ENCODE assay signal across 9 cellular contexts in the genomic region with DNA sequence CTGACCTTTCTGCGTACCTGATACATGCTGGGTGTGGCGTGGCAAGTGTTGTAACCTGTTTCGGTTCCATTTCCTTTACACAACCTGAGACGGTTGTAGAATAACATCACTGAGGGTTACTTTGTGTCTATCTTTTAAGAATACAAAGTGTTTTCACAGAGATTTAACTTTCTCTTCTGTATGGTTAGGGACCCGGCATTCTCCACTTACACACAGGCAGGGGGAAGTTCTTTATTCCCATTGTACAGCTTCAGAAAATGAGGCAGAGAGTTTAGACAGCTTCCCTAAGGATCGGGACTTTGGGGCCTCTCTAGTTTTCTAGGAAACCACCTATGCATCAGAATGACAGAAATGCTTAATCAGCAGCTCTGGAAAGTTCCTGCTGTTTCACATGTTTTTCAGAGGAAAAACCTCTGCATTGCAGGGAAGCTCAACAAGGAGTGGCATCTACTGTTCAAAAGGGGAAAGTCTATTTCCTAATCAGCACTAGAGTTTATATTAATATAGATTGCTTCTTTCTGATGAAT. TPM values are rescaled to one million over a fixed set of nuclear protein-coding genes. Genes with fewer than 3 reads are reported as not detected.
DNase-seq lines count a peak whose midpoint lies in the region; ATAC-seq and TF ChIP-seq lines count a peak whose summit lies in the region.
"Had no signal": no experiment of that assay in that cellular context is flagged by ENCODE, and none has a peak within 500 bp of the region (broad histone marks: within the 10 kb centered on the region; RNA-seq: fewer than 3 reads in every experiment).

No MANE protein-coding gene starts in this region.

- H3K36me3 ChIP-seq in iPS-15b (ENCODE audit: control insufficient read depth, insufficient read depth, low read length): peaks cover 2% of the 10 kb centered on the region

- H3K9me3 Mint-ChIP-seq in activated CD8-positive, alpha-beta T cell treated with anti-CD3 and anti-CD28 coated beads for 36 hours: no peaks in the 10 kb centered on the region

- peaks cover 7% of the 10 kb centered on the region for H3K4me1 ChIP-seq in iPS-15b (ENCODE audit: control insufficient read depth, insufficient read depth, low read length)

- CTCF ChIA-PET in activated CD8-positive, alpha-beta T cell treated with anti-CD3 and anti-CD28 coated beads for 36 hours (lab: Charles Lee): interaction anchor here (0.7 to 2.4 kb wide), 7 partner anchors 17 to 463 kb away, joined by 3 to 8 read pairs (median 3); no protein-coding TSS in a partner anchor
- CTCF ChIA-PET in HEK293T (lab: Yijun Ruan, JAX): interaction anchor here (0.7 to 1.0 kb wide), 2 partner anchors 38 to 49 kb away, joined by 4 read pairs; no protein-coding TSS in a partner anchor

- no peak for DNase-seq in AG10803 (ENCODE audit: low read depth)
- DNase-seq in activated CD8-positive, alpha-beta T cell treated with anti-CD3 and anti-CD28 coated beads for 36 hours: peak; percentile 89
- peak; percentile 69 for DNase-seq in stimulated activated CD4-positive, alpha-beta T cell treated with anti-CD3 and anti-CD28 coated beads, Interleukin-4, amount 100 ng/mL, for 24 hours
- DNase-seq in HEK293T (ENCODE audit: extremely low spot score): no peak
- DNase-seq in NCI-H128 (lab: John Stamatoyannopoulos, UW; ENCODE audit: unreplicated experiment): no peak

- intact Hi-C loops in activated CD8-positive, alpha-beta T cell treated with anti-CD3 and anti-CD28 coated beads for 36 hours (cut with micrococcal nuclease): loop anchor here (5.0 kb wide), 1 partner anchor 41 kb away; a partner anchor contains a TSS

- H3K4me1 Mint-ChIP-seq in activated CD8-positive, alpha-beta T cell treated with anti-CD3 and anti-CD28 coated beads for 36 hours (ENCODE audit: low read depth): peaks cover 54% of the 10 kb centered on the region

- H3K27ac Mint-ChIP-seq in activated CD8-positive, alpha-beta T cell treated with anti-CD3 and anti-CD28 coated beads for 36 hours: peak overlapping the region; percentile 96

- no peaks in the 10 kb centered on the region for H3K9me3 ChIP-seq in iPS-15b (ENCODE audit: control insufficient read depth, insufficient read depth, low read length)

- TF ChIP-seq CTCF in AG10803 (conservative IDR thresholded peaks at IDR 0.05; ENCODE audit: low read length): 0 out of 2 replicates have a peak, but pooled peaks have one; percentile 12
- no peak for TF ChIP-seq CTCF in activated CD8-positive, alpha-beta T cell treated with anti-CD3 and anti-CD28 coated beads for 36 hours (IDR thresholded peaks at IDR 0.05)

- no peaks in the 10 kb centered on the region for H3K36me3 Mint-ChIP-seq in activated CD8-positive, alpha-beta T cell treated with anti-CD3 and anti-CD28 coated beads for 36 hours (ENCODE audit: low read depth)

- ATAC-seq in GM18909 (IDR thresholded peaks at IDR 0.05; ENCODE audit: poor library complexity, unreplicated experiment): peak; percentile 87
- ATAC-seq in HG03103 (IDR thresholded peaks at IDR 0.05; ENCODE audit: low read depth, unreplicated experiment): peak; percentile 81
- no peak for ATAC-seq in activated CD8-positive, alpha-beta T cell treated with anti-CD3 and anti-CD28 coated beads for 36 hours

- no peaks in the 10 kb centered on the region for H3K27me3 Mint-ChIP-seq in activated CD8-positive, alpha-beta T cell treated with anti-CD3 and anti-CD28 coated beads for 36 hours

- H3K27me3 ChIP-seq in iPS-15b (ENCODE audit: control insufficient read depth, insufficient read depth, low read length): peaks cover 12% of the 10 kb centered on the region

- H3K4me3 Mint-ChIP-seq in activated CD8-positive, alpha-beta T cell treated with anti-CD3 and anti-CD28 coated beads for 36 hours: peak overlapping the region; percentile 92

- H3K4me3 ChIP-seq in AG10803 (ENCODE audit: low read length) (peak overlapping the region; percentile 72), iPS-15b (ENCODE audit: low read depth, low read length) (peak overlapping the region; percentile 85)

- POLR2A ChIA-PET in activated CD8-positive, alpha-beta T cell treated with anti-CD3 and anti-CD28 coated beads for 36 hours (lab: Charles Lee): interaction anchor here (1.0 to 2.4 kb wide), 7 partner anchors 10 to 91 kb away, joined by 3 to 15 read pairs (median 4); a partner anchor contains a TSS
- POLR2A ChIA-PET in HEK293T (lab: Yijun Ruan, JAX): interaction anchor here (0.6 to 3.9 kb wide), 9 partner anchors 10 to 377 kb away, joined by 3 to 23 read pairs (median 7); a partner anchor contains a TSS

- peak overlapping the region; percentile 63 for H3K9ac ChIP-seq in iPS-15b (ENCODE audit: low read depth, low read length)
- H3K9ac ChIP-seq: KMS-11 had no signal

TF ChIP-seq in HEK293T, 16 proteins besides CTCF, POLR2A, EP300 and RAD21:
- TF ChIP-seq FOXA1 (IDR thresholded peaks at IDR 0.05) (no peak), ZNF384 (IDR thresholded peaks at IDR 0.05) (no peak), SUZ12 (IDR thresholded peaks at IDR 0.05) (no peak), NFRKB (IDR thresholded peaks at IDR 0.05) (no peak), ELF4 (IDR thresholded peaks at IDR 0.05) (no peak), TARDBP (IDR thresholded peaks at IDR 0.05) (no peak), HDGF (IDR thresholded peaks at IDR 0.05; ENCODE audit: borderline replicate concordance) (no peak), BHLHE40 (IDR thresholded peaks at IDR 0.05; ENCODE audit: borderline replicate concordance) (no peak), SP1 (IDR thresholded peaks at IDR 0.05) (no peak), FOXK2 (IDR thresholded peaks at IDR 0.05) (no peak), CTBP1 (IDR thresholded peaks at IDR 0.05; ENCODE audit: borderline replicate concordance) (no peak), L3MBTL2 (conservative IDR thresholded peaks at IDR 0.05) (no peak), ARNT (IDR thresholded peaks at IDR 0.05) (no peak), LEF1 (IDR thresholded peaks at IDR 0.05; ENCODE audit: borderline replicate concordance) (no peak), FOXM1 (IDR thresholded peaks at IDR 0.05; ENCODE audit: borderline replicate concordance) (no peak)
- TF ChIP-seq, protein P1, sequence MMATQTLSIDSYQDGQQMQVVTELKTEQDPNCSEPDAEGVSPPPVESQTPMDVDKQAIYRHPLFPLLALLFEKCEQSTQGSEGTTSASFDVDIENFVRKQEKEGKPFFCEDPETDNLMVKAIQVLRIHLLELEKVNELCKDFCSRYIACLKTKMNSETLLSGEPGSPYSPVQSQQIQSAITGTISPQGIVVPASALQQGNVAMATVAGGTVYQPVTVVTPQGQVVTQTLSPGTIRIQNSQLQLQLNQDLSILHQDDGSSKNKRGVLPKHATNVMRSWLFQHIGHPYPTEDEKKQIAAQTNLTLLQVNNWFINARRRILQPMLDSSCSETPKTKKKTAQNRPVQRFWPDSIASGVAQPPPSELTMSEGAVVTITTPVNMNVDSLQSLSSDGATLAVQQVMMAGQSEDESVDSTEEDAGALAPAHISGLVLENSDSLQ (IDR thresholded peaks at IDR 0.05): no peak

RNA-seq across cellular contexts. Expression of a gene that starts 41.3 kb away (rescaled TPM):
- total RNA-seq in activated CD8-positive, alpha-beta T cell treated with anti-CD3 and anti-CD28 coated beads for 36 hours: 100 to 1,000 TPM; 124 to 131 TPM

Comparison
In these comparisons a context has a peak if more than half of its experiments do, and no peak if none do; other contexts are left out.
1. DNase-seq: peak in activated CD8-positive, alpha-beta T cell treated with anti-CD3 and anti-CD28 coated beads for 36 hours (single experiment) and stimulated activated CD4-positive, alpha-beta T cell treated with anti-CD3 and anti-CD28 coated beads, Interleukin-4, amount 100 ng/mL, for 24 hours (single experiment); none in AG10803 (single experiment), HEK293T (single experiment) and NCI-H128 (single experiment).